ENCODE assay signal across 20 cellular contexts in the genomic region with DNA sequence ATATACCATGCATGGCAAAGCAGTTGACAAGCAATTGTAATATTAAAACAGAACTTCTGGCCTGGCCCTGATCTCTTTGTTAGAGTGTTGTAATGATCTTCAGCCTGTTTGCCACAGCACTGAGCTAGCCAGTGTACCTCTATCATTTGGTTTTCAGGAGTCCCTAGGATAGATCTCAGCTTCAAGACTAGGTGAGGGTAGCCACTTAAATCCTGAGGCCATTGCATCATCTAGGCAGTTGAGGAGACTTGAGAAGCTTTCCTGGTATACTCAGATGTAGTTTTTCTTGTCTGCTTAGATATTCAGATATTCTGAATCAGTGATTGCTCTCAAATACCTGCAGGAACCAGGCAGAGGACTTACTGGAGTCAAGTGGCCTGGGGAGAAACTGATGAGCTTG.
"Had no signal": no experiment of that assay in that cellular context is flagged by ENCODE, and none has a peak within 500 bp of the region (broad histone marks: within the 10 kb centered on the region; RNA-seq: fewer than 3 reads in every experiment).

No MANE protein-coding gene starts in this region.

- H3K4me1 ChIP-seq: body of pancreas, colonic mucosa, esophagus squamous epithelium, suprapubic skin had no signal

- H3K27ac Mint-ChIP-seq: T-helper 2 cell treated with Interferon-gamma antibody and Interleukin-4, amounts not matched to agents 5 μg/mL and 100 μg/mL, for 36 hours; type B pancreatic cell had no signal

- H3K79me2 ChIP-seq: hepatocyte had no signal

- H3K9me3 ChIP-seq: body of pancreas, colonic mucosa, esophagus squamous epithelium, left ventricle myocardium inferior, mucosa of descending colon, neutrophil, SJSA1, suprapubic skin had no signal

- ATAC-seq: body of pancreas; mucosa of descending colon; naive thymus-derived CD4-positive, alpha-beta T cell had no signal

- H3K36me3 Mint-ChIP-seq: memory B cell; naive thymus-derived CD4-positive, alpha-beta T cell; type B pancreatic cell had no signal

- H3K27ac ChIP-seq: body of pancreas, colonic mucosa, esophagus squamous epithelium, hepatocyte, left ventricle myocardium inferior, neutrophil, SJSA1, suprapubic skin had no signal

- H3K4me2 ChIP-seq: hepatocyte had no signal

- DNase-seq: activated CD4-positive, alpha-beta T cell treated with anti-CD3 and anti-CD28 coated beads, Interleukin-2, amount 50 U/mL, for 4 hours; activated naive CD4-positive, alpha-beta T cell treated with Interleukin-2 at 50 U/mL for 16 hours; amniotic stem cell; body of pancreas; central memory CD4-positive, alpha-beta T cell; colonic mucosa; esophagus squamous epithelium; left ventricle myocardium inferior; mucosa of descending colon; naive thymus-derived CD4-positive, alpha-beta T cell; posterior cingulate gyrus; stimulated activated CD4-positive, alpha-beta T cell treated with anti-CD3 and anti-CD28 coated beads, Interleukin-2, amount 100 ng/mL, for 48 hours; stimulated activated naive CD4-positive, alpha-beta T cell had no signal

- H3K27me3 ChIP-seq: body of pancreas, colonic mucosa, hepatocyte, neutrophil, SJSA1, suprapubic skin had no signal

- H3K4me3 Mint-ChIP-seq: memory B cell; T-helper 2 cell treated with Interferon-gamma antibody and Interleukin-4, amounts not matched to agents 5 μg/mL and 100 μg/mL, for 36 hours; type B pancreatic cell had no signal

- H3K9me3 Mint-ChIP-seq: memory B cell; naive thymus-derived CD4-positive, alpha-beta T cell; T-helper 2 cell treated with Interferon-gamma antibody and Interleukin-4, amounts not matched to agents 5 μg/mL and 100 μg/mL, for 36 hours; type B pancreatic cell had no signal

- H3K4me3 ChIP-seq: body of pancreas, colonic mucosa, esophagus squamous epithelium, hepatocyte, left ventricle myocardium inferior, mucosa of descending colon, SJSA1, suprapubic skin had no signal

- H2AFZ ChIP-seq: hepatocyte had no signal

- H3K36me3 ChIP-seq: colonic mucosa, esophagus squamous epithelium, left ventricle myocardium inferior, neutrophil, SJSA1, suprapubic skin had no signal

- H3K27me3 Mint-ChIP-seq: memory B cell; naive thymus-derived CD4-positive, alpha-beta T cell had no signal
